In the genomic region with DNA sequence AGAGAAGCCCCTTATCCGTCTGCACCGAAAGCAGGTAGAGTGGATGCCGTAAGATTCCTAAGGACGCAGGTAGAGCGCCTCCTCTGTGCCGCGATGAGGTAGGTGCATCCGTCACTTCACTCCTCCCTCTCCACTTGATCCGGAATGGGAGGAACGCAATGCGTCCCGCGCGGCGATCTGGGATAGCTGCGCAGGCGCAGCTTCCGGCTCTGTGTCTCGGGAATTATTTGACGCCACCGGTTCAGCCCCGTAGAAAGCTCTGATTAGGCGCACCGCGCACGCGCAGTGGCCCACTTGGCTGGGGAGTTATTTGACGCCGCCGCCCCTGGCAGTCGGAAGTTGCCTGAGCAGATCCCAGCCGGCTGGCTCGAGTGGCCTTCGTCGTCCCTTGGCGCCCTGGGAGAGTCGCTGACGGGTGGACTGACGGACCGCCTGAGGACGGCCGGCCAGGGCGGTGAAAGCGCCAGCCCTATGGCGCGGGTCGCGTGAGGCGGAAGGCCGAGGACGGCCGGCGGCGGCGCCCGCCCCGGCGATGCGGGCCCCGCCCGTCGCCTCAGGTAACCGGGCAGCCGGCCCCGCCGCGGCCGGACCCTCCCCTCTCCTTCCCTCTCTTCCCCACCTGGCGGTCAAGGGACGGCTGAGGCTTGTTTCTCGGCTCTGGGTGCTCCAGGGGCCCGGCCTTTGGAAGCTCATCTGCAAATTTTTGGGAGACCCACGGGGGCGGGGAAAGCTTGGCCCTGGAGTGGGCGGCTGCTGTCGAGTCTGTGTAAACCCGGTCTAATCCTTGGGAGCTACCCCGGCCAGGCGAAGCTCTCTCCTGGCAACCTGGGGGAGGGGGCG, we compare ENCODE assay signal across 8 cellular contexts. TPM values are rescaled to one million over a fixed set of nuclear protein-coding genes. Genes with fewer than 3 reads are reported as not detected.
DNase-seq lines count a peak whose midpoint lies in the region; ATAC-seq and TF ChIP-seq lines count a peak whose summit lies in the region.

Gene RALGAPB (plus strand): TSS at position 331 of the 840 bp plus-strand sequence. CDS start 15,590 bp downstream, outside the sequence.

- TF ChIP-seq POLR2A in GM15510 (IDR thresholded peaks at IDR 0.05; ENCODE audit: borderline replicate concordance, extremely low read depth, insufficient read length), result peak; percentile 82

- intact Hi-C loops in left ventricle myocardium inferior (cut with micrococcal nuclease), result no loop called here

- H3K36me3 ChIP-seq in left ventricle myocardium inferior, result no peaks in the 10 kb centered on the region

- peak within 1 kb of the TSS; percentile 97 for H3K4me3 ChIP-seq in left ventricle myocardium inferior

- peaks cover 40% of the 10 kb centered on the region for H3K4me1 ChIP-seq in left ventricle myocardium inferior

- H3K9me3 ChIP-seq in T-helper 17 cell (ENCODE audit: control insufficient read depth, low read length, poor library complexity, severe bottlenecking), result no peaks in the 10 kb centered on the region
- H3K9me3 ChIP-seq in left ventricle myocardium inferior (replicated peaks), result no peaks in the 10 kb centered on the region

- no peaks in the 10 kb centered on the region for H3K9me3 Mint-ChIP-seq in progenitor cell of endocrine pancreas (ENCODE audit: low read depth)

- H3K36me3 Mint-ChIP-seq in T-helper 17 cell (ENCODE audit: low read depth) (no peaks in the 10 kb centered on the region), progenitor cell of endocrine pancreas (ENCODE audit: insufficient read depth) (no peaks in the 10 kb centered on the region)

- H3K27ac ChIP-seq in angular gyrus (ENCODE audit: low read depth, low read length) (peak within 1 kb of the TSS; percentile 74), left ventricle myocardium inferior (replicated peaks) (peak within 1 kb of the TSS; percentile 96)

- H3K27me3 Mint-ChIP-seq in T-helper 17 cell (no peaks in the 10 kb centered on the region), progenitor cell of endocrine pancreas (no peaks in the 10 kb centered on the region)

- ATAC-seq in HG02938 (IDR thresholded peaks at IDR 0.05; ENCODE audit: unreplicated experiment) (peak; percentile 89), T-helper 17 cell (peak; percentile 96)

- DNase-seq in NCI-H1694 treated with DMSO at 0.1 percent for 48 hours (lab: John Stamatoyannopoulos, UW), result peak; percentile 95
- DNase-seq in T-helper 17 cell, result peak; percentile 98
- peak; percentile 99 for DNase-seq in left ventricle myocardium inferior
- DNase-seq in progenitor cell of endocrine pancreas (ENCODE audit: low spot score, unreplicated experiment), result peak; percentile 98
- peak; percentile 99 for DNase-seq in ureter (ENCODE audit: low spot score)

- H3K4me1 Mint-ChIP-seq in T-helper 17 cell, result peaks cover 40% of the 10 kb centered on the region
- H3K4me1 Mint-ChIP-seq in progenitor cell of endocrine pancreas (ENCODE audit: low read depth), result peaks cover 18% of the 10 kb centered on the region

- H3K4me3 Mint-ChIP-seq in T-helper 17 cell (peak within 1 kb of the TSS; percentile 92), progenitor cell of endocrine pancreas (ENCODE audit: low read depth) (peak within 1 kb of the TSS; percentile 91)

- TF ChIP-seq CTCF in left ventricle myocardium inferior (IDR thresholded peaks at IDR 0.05; ENCODE audit: borderline replicate concordance) (peak; percentile 44), progenitor cell of endocrine pancreas (IDR thresholded peaks at IDR 0.05; ENCODE audit: unreplicated experiment) (peak; percentile 53)

- no peaks in the 10 kb centered on the region for H3K27me3 ChIP-seq in left ventricle myocardium inferior (ENCODE audit: low read depth)

- H3K27ac Mint-ChIP-seq in T-helper 17 cell (peak within 1 kb of the TSS; percentile 95), progenitor cell of endocrine pancreas (peak within 1 kb of the TSS; percentile 97)

RNA-seq across cellular contexts. Expression of gene RALGAPB, which starts in this region (rescaled TPM):
- 10 to 100 TPM; 42.1 to 45.2 TPM for total RNA-seq in T-helper 17 cell
- total RNA-seq in left ventricle myocardium inferior, result 21.4 TPM
- total RNA-seq in progenitor cell of endocrine pancreas, result 42.3 and 43.4 TPM in 2 replicates
- total RNA-seq in ureter, result 67.9 TPM

Comparison
In these comparisons a context has a peak if more than half of its experiments do, and no peak if none do; other contexts are left out.
1. Peak in every context shown above with its lines: DNase-seq, ATAC-seq, H3K4me3 ChIP-seq and H3K27ac ChIP-seq.